In the genomic region with DNA sequence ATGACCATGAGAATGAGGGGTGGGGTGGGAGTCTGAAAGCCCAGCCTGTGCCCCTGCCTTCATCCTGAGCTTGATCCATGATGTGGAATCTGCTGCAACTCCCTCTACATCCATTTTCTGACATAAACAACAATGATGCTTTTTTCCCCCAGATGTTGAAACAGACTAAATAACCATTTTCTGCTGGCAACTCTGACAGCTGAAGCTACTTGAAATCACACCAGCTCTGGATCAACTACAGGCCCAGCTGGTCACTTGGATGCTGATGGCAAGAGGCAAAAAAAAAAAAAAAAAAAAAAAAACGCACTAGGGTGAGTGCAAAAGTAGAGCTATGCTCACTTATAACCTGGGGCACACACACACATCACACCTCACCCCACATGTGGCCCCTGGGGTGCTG, we compare ENCODE assay signal across 26 cellular contexts.
"Had no signal": no experiment of that assay in that cellular context is flagged by ENCODE, and none has a peak within 500 bp of the region (broad histone marks: within the 10 kb centered on the region; RNA-seq: fewer than 3 reads in every experiment).

No MANE protein-coding gene starts in this region.

- H3K36me3 ChIP-seq: esophagus muscularis mucosa, gastrocnemius medialis, heart left ventricle, ovary, right atrium auricular region, suprapubic skin, transverse colon, upper lobe of right lung, uterus had no signal

- H3K4me1 ChIP-seq: gastrocnemius medialis, right atrium auricular region, suprapubic skin, transverse colon, upper lobe of right lung, uterus had no signal

- H3K4me3 ChIP-seq: coronary artery, esophagus muscularis mucosa, gastrocnemius medialis, heart left ventricle, hepatocyte, ovary, right atrium auricular region, smooth muscle cell, suprapubic skin, transverse colon, upper lobe of right lung, uterus had no signal

- H3K27ac ChIP-seq: coronary artery, esophagus muscularis mucosa, gastrocnemius medialis, heart left ventricle, hepatocyte, ovary, right atrium auricular region, suprapubic skin, transverse colon, upper lobe of right lung, uterus had no signal

- H3K27me3 ChIP-seq: esophagus muscularis mucosa, gastrocnemius medialis, heart left ventricle, hepatocyte, ovary, right atrium auricular region, suprapubic skin, transverse colon, upper lobe of right lung, uterus had no signal

- H3K9me3 ChIP-seq: esophagus muscularis mucosa, gastrocnemius medialis, heart left ventricle, ovary, right atrium auricular region, suprapubic skin, transverse colon, upper lobe of right lung, uterus had no signal

- DNase-seq: dermis blood vessel endothelial cell; effector memory CD4-positive, alpha-beta T cell; foreskin fibroblast; gastrocnemius medialis; left colon; mammary epithelial cell; naive thymus-derived CD8-positive, alpha-beta T cell; nephron progenitor cell; ovary; stimulated activated CD4-positive, alpha-beta T cell treated with anti-CD3 and anti-CD28 coated beads, Interleukin-12 subunit alpha, Interleukin-12 subunit beta, amount 100 ng/mL, for 4 hours; stimulated activated CD4-positive, alpha-beta T cell treated with anti-CD3 and anti-CD28 coated beads, Interleukin-1b, Interleukin-23, amount 100 ng/mL, for 48 hours; stimulated activated CD4-positive, alpha-beta T cell treated with anti-CD3 and anti-CD28 coated beads, Interleukin-4, amount 100 ng/mL, for 1 hour; stimulated activated CD8-positive, alpha-beta memory T cell treated with anti-CD3 and anti-CD28 coated beads, Interleukin-4, amount 100 ng/mL, for 48 hours; stimulated activated naive CD4-positive, alpha-beta T cell; stimulated activated naive CD8-positive, alpha-beta T cell treated with anti-CD3 and anti-CD28 coated beads, Interleukin-15, amount 100 ng/mL, for 72 hours; transverse colon; upper lobe of right lung; uterus had no signal

- ATAC-seq: gastrocnemius medialis; left colon; naive thymus-derived CD8-positive, alpha-beta T cell; sciatic nerve; stimulated activated naive CD8-positive, alpha-beta T cell treated with anti-CD3 and anti-CD28 coated beads, Interleukin-15, amount 100 ng/mL, for 72 hours; upper lobe of right lung had no signal
